In genomic region chr2:44233450-44234128, GRCh38 we compare ENCODE assay signal across 10 cellular contexts. TPM values are rescaled to one million over a fixed set of nuclear protein-coding genes. Genes with fewer than 3 reads are reported as not detected.
DNase-seq lines count a peak whose midpoint lies in the region; ATAC-seq and FAIRE-seq lines count a peak whose summit lies in the region.
"Had no signal": no experiment of that assay in that cellular context is flagged by ENCODE, and none has a peak within 500 bp of the region (broad histone marks: within the 10 kb centered on the region; RNA-seq: fewer than 3 reads in every experiment).

No MANE protein-coding gene starts in this region.

- H3K27me3 Mint-ChIP-seq in activated T-cell treated with anti-CD3 and anti-CD28 coated beads, Interleukin-2, amount 50 U/mL, for 4 hours (ENCODE audit: low read depth): no peaks in the 10 kb centered on the region
- H3K27me3 Mint-ChIP-seq in stimulated activated naive B cell treated with anti-CD40 and anti-IgM and Interleukin-4, amounts not matched to agents 10 μg/mL and 1 μg/mL and 100 μg/mL, for 72 hours: no peaks in the 10 kb centered on the region

- peaks cover 8% of the 10 kb centered on the region for H3K36me3 Mint-ChIP-seq in activated T-cell treated with anti-CD3 and anti-CD28 coated beads, Interleukin-2, amount 50 U/mL, for 4 hours (ENCODE audit: insufficient read depth)
- H3K36me3 Mint-ChIP-seq in stimulated activated naive B cell treated with anti-CD40 and anti-IgM and Interleukin-4, amounts not matched to agents 10 μg/mL and 1 μg/mL and 100 μg/mL, for 72 hours: peaks cover 3% of the 10 kb centered on the region in 2 donors

- H3K4me3 Mint-ChIP-seq in activated T-cell treated with anti-CD3 and anti-CD28 coated beads, Interleukin-2, amount 50 U/mL, for 4 hours: no peak overlapping the region
- no peak overlapping the region for H3K4me3 Mint-ChIP-seq in stimulated activated naive B cell treated with anti-CD40 and anti-IgM and Interleukin-4, amounts not matched to agents 10 μg/mL and 1 μg/mL and 100 μg/mL, for 72 hours

- peak; percentile 33 for FAIRE-seq in endometrium (lab: Jason Lieb, UNC)

- ATAC-seq in activated T-cell treated with anti-CD3 and anti-CD28 coated beads, Interleukin-2, amount 50 U/mL, for 4 hours: no peak
- no peak for ATAC-seq in stimulated activated naive B cell treated with anti-CD40 and anti-IgM and Interleukin-4, amounts not matched to agents 10 μg/mL and 1 μg/mL and 100 μg/mL, for 72 hours (replicated peaks)
- ATAC-seq: gastrocnemius medialis had no signal

- no peaks in the 10 kb centered on the region for H3K9me3 Mint-ChIP-seq in activated T-cell treated with anti-CD3 and anti-CD28 coated beads, Interleukin-2, amount 50 U/mL, for 4 hours
- H3K9me3 Mint-ChIP-seq in stimulated activated naive B cell treated with anti-CD40 and anti-IgM and Interleukin-4, amounts not matched to agents 10 μg/mL and 1 μg/mL and 100 μg/mL, for 72 hours: no peaks in the 10 kb centered on the region

- H3K27ac Mint-ChIP-seq in stimulated activated naive B cell treated with anti-CD40 and anti-IgM and Interleukin-4, amounts not matched to agents 10 μg/mL and 1 μg/mL and 100 μg/mL, for 72 hours: no peak overlapping the region

- DNase-seq in NCI-H2029 (lab: John Stamatoyannopoulos, UW) (peak; percentile 4), NCI-H2029 treated with DMSO at 0.1 percent for 48 hours (lab: John Stamatoyannopoulos, UW) (no peak), NCI-H226 (peak; percentile 61), pulmonary artery endothelial cell (ENCODE audit: low read depth, low spot score) (peak; percentile 30), GF-D8 (lab: John Stamatoyannopoulos, UW) (no peak)
- DNase-seq in activated T-cell treated with anti-CD3 and anti-CD28 coated beads, Interleukin-2, amount 50 U/mL, for 4 hours: no peak
- DNase-seq in stimulated activated naive B cell treated with anti-CD40 and anti-IgM and Interleukin-4, amounts not matched to agents 10 μg/mL and 1 μg/mL and 100 μg/mL, for 72 hours: no peak
- DNase-seq: gastrocnemius medialis, pancreas had no signal

- peaks cover 24% of the 10 kb centered on the region for H3K4me1 Mint-ChIP-seq in activated T-cell treated with anti-CD3 and anti-CD28 coated beads, Interleukin-2, amount 50 U/mL, for 4 hours (ENCODE audit: low read depth)
- H3K4me1 Mint-ChIP-seq in stimulated activated naive B cell treated with anti-CD40 and anti-IgM and Interleukin-4, amounts not matched to agents 10 μg/mL and 1 μg/mL and 100 μg/mL, for 72 hours: peaks cover 7 to 19% of the 10 kb centered on the region in 2 donors

RNA-seq across cellular contexts. Expression of gene SLC3A1, which starts 41.7 kb away (rescaled TPM):
- not detected in 2 replicates for total RNA-seq in pulmonary artery endothelial cell
- not detected for total RNA-seq in activated T-cell treated with anti-CD3 and anti-CD28 coated beads, Interleukin-2, amount 50 U/mL, for 4 hours

Comparison
In these comparisons a context has a peak if more than half of its experiments do, and no peak if none do; other contexts are left out.
1. DNase-seq: peak in NCI-H2029 (single experiment), NCI-H226 (single experiment) and pulmonary artery endothelial cell (single experiment); none in NCI-H2029 treated with DMSO at 0.1 percent for 48 hours (single experiment), activated T-cell treated with anti-CD3 and anti-CD28 coated beads, Interleukin-2, amount 50 U/mL, for 4 hours (single experiment), GF-D8 (single experiment) and stimulated activated naive B cell treated with anti-CD40 and anti-IgM and Interleukin-4, amounts not matched to agents 10 μg/mL and 1 μg/mL and 100 μg/mL, for 72 hours (single experiment).